16 cellular contexts compared by ENCODE assay signal in genomic region chr7:45982912-45983719, GRCh38.
DNase-seq lines count a peak whose midpoint lies in the region; ATAC-seq and TF ChIP-seq lines count a peak whose summit lies in the region.
"Had no signal": no experiment of that assay in that cellular context is flagged by ENCODE, and none has a peak within 500 bp of the region (broad histone marks: within the 10 kb centered on the region; RNA-seq: fewer than 3 reads in every experiment).

No MANE protein-coding gene starts in this region.

- H3K27me3 ChIP-seq in testis: no peaks in the 10 kb centered on the region

- TF ChIP-seq CTCF in C4-2B (conservative IDR thresholded peaks at IDR 0.05) (no peak), testis (IDR thresholded peaks at IDR 0.05) (no peak)

- ATAC-seq in HG03280 (IDR thresholded peaks at IDR 0.05; ENCODE audit: unreplicated experiment): no peak

- H3K4me1 ChIP-seq in testis: peaks cover 17% of the 10 kb centered on the region

- no peak overlapping the region for H3K4me3 ChIP-seq in testis

- H3K27ac ChIP-seq in C4-2B (peak overlapping the region; percentile 55), testis (peak overlapping the region; percentile 17 to 33)

- H3K9me3 ChIP-seq in testis: no peaks in the 10 kb centered on the region

- DNase-seq in SK-N-DZ (ENCODE audit: low spot score): peak; percentile 29
- peak; percentile 3 for DNase-seq in inferior parietal cortex (ENCODE audit: extremely low spot score)
- no peak for DNase-seq in testis
- DNase-seq in NOMO-1 treated with DMSO at 0.1 percent for 48 hours (lab: John Stamatoyannopoulos, UW; ENCODE audit: unreplicated experiment): no peak
- no peak for DNase-seq in NCI-H345 treated with DMSO at 0.1 percent for 48 hours (lab: John Stamatoyannopoulos, UW; ENCODE audit: unreplicated experiment)
- DNase-seq: AML-193; CD4-positive, alpha-beta T cell; EL; H9; NCI-H187 treated with DMSO at 0.1 percent for 48 hours; NCI-H345; NCI-H69; OCI-M1; SHP77 treated with DMSO at 0.1 percent for 48 hours had no signal

- no peak for TF ChIP-seq POLR2A in testis (IDR thresholded peaks at IDR 0.05)

- H3K36me3 ChIP-seq in testis (ENCODE audit: low read depth, missing control alignments): no peaks in the 10 kb centered on the region

- intact Hi-C loops in testis (cut with DNase I; ENCODE audit: low total_unique reads): no loop called here

- WGBS in testis, 2 donors: 62 to 67% methylated on average over 10 to 11 of the region's 11 CpGs

Comparison
In these comparisons a context has a peak if more than half of its experiments do, and no peak if none do; other contexts are left out.
1. DNase-seq: peak in SK-N-DZ (single experiment) and inferior parietal cortex (single experiment); none in testis (single experiment), NOMO-1 treated with DMSO at 0.1 percent for 48 hours (single experiment) and NCI-H345 treated with DMSO at 0.1 percent for 48 hours (single experiment).